ENCODE assay signal across 19 cellular contexts in genomic region chr2:173574713-173575112, GRCh38.
DNase-seq lines count a peak whose midpoint lies in the region; ATAC-seq, FAIRE-seq and TF ChIP-seq lines count a peak whose summit lies in the region.
"Had no signal": no experiment of that assay in that cellular context is flagged by ENCODE, and none has a peak within 500 bp of the region (broad histone marks: within the 10 kb centered on the region; RNA-seq: fewer than 3 reads in every experiment).

No MANE protein-coding gene starts in this region.

- H2BK20ac ChIP-seq in IMR-90 (ENCODE audit: low read depth, low read length), result peak overlapping the region; percentile 38; the same call in 1 of the 2 replicates

- H3K9ac ChIP-seq in IMR-90 (ENCODE audit: low read depth, low read length) (no peak overlapping the region), K562 (ENCODE audit: insufficient read depth in 1 of 2, low read depth in 2 of 2, low read length in 2 of 2) (no peak overlapping the region)

- H4K8ac ChIP-seq in IMR-90 (ENCODE audit: low read depth in 2 of 2, low read length in 2 of 2), result no peak overlapping the region

- H2AFZ ChIP-seq in IMR-90 (replicated peaks; ENCODE audit: low read length, poor library complexity), result peak overlapping the region; percentile 62
- no peak overlapping the region for H2AFZ ChIP-seq in K562 (ENCODE audit: low read depth, low read length)

- no peaks in the 10 kb centered on the region for H3K36me3 Mint-ChIP-seq in activated T-helper 1 cell treated with anti-CD3 and anti-CD28 coated beads, Interleukin-12 subunit alpha, Interleukin-12 subunit beta, Interleukin-2, Interleukin-4 antibody, amounts not matched to agents 30 ng/mL and 10 ng/mL and 1 ng/mL, durations not matched to agents 14 hours and 24 hours and 36 hours (ENCODE audit: low read depth)
- H3K36me3 Mint-ChIP-seq: activated CD8-positive, alpha-beta memory T cell treated with anti-CD3 and anti-CD28 coated beads, Interleukin-2, amount 10 ng/mL, durations not matched to agents 7 days and 5 days; natural killer cell had no signal

- H3K27me3 Mint-ChIP-seq in activated T-helper 1 cell treated with anti-CD3 and anti-CD28 coated beads, Interleukin-12 subunit alpha, Interleukin-12 subunit beta, Interleukin-2, Interleukin-4 antibody, amounts not matched to agents 30 ng/mL and 10 ng/mL and 1 ng/mL, durations not matched to agents 14 hours and 24 hours and 36 hours (ENCODE audit: insufficient read depth), result peaks cover 17% of the 10 kb centered on the region
- H3K27me3 Mint-ChIP-seq: progenitor cell of endocrine pancreas had no signal

- CTCF ChIA-PET in IMR-90 (lab: Yijun Ruan, JAX), result interaction anchor here (0.6 to 1.0 kb wide), 2 partner anchors 16 to 88 kb away, joined by 3 read pairs; no protein-coding TSS in a partner anchor
- CTCF ChIA-PET in K562 (lab: Yijun Ruan, JAX; ENCODE audit: low intra/inter-chr PET ratio), result interaction anchor here (1.1 kb wide), 1 partner anchor 888 kb away, joined by 5 read pairs; no protein-coding TSS in a partner anchor

- no peak overlapping the region for H4K91ac ChIP-seq in IMR-90 (ENCODE audit: insufficient read depth, low read depth, low read length)

- H3K27me3 ChIP-seq in IMR-90 (ENCODE audit: control insufficient read depth, insufficient read depth, low read length) (no peaks in the 10 kb centered on the region), K562 (ENCODE audit: control insufficient read depth in 2 of 2, insufficient read depth in 2 of 2, low read length in 2 of 2) (0 out of 5 replicates have a peak, but pooled peaks cover 0 to 2% of the 10 kb centered on the region in 2 experiments)
- H3K27me3 ChIP-seq: ascending aorta, esophagus muscularis mucosa, Peyer's patch had no signal

- peak; percentile 35 for FAIRE-seq in K562 (lab: Jason Lieb, UNC)

- POLR2A ChIA-PET in IMR-90 (lab: Charles Lee; ENCODE audit: unreplicated experiment) (no interaction called here), K562 (lab: Yijun Ruan, JAX) (interaction anchor here (1.6 kb wide), 1 partner anchor 16 kb away, joined by 4 read pairs; no protein-coding TSS in a partner anchor)

- H3K4me1 Mint-ChIP-seq in activated T-helper 1 cell treated with anti-CD3 and anti-CD28 coated beads, Interleukin-12 subunit alpha, Interleukin-12 subunit beta, Interleukin-2, Interleukin-4 antibody, amounts not matched to agents 30 ng/mL and 10 ng/mL and 1 ng/mL, durations not matched to agents 14 hours and 24 hours and 36 hours (ENCODE audit: low read depth), result peaks cover 5% of the 10 kb centered on the region

- H3K56ac ChIP-seq in IMR-90 (ENCODE audit: extremely low read depth, insufficient read depth, low read length), result no peak overlapping the region

- H3K27ac Mint-ChIP-seq in activated T-helper 1 cell treated with anti-CD3 and anti-CD28 coated beads, Interleukin-12 subunit alpha, Interleukin-12 subunit beta, Interleukin-2, Interleukin-4 antibody, amounts not matched to agents 30 ng/mL and 10 ng/mL and 1 ng/mL, durations not matched to agents 14 hours and 24 hours and 36 hours, result no peak overlapping the region
- H3K27ac Mint-ChIP-seq: activated CD8-positive, alpha-beta memory T cell treated with anti-CD3 and anti-CD28 coated beads, Interleukin-2, amount 10 ng/mL, durations not matched to agents 7 days and 5 days; dendritic cell treated with granulocyte-macrophage colony-stimulating factor and Interleukin-4, amounts not matched to agents 40 ng/mL and 50 ng/mL, for 4 days; natural killer cell; progenitor cell of endocrine pancreas had no signal

- H3K79me1 ChIP-seq in IMR-90 (ENCODE audit: low read depth in 1 of 2, low read length in 2 of 2), result no peaks in the 10 kb centered on the region

- no peak overlapping the region for H3K27ac ChIP-seq in IMR-90 (ENCODE audit: insufficient read depth, low read length)
- H3K27ac ChIP-seq in K562 (ENCODE audit: extremely low read depth, low read depth, low read length), result no peak overlapping the region
- H3K27ac ChIP-seq: ascending aorta, esophagus muscularis mucosa, Peyer's patch had no signal

- H3K9me3 Mint-ChIP-seq in activated T-helper 1 cell treated with anti-CD3 and anti-CD28 coated beads, Interleukin-12 subunit alpha, Interleukin-12 subunit beta, Interleukin-2, Interleukin-4 antibody, amounts not matched to agents 30 ng/mL and 10 ng/mL and 1 ng/mL, durations not matched to agents 14 hours and 24 hours and 36 hours, result peaks cover 7% of the 10 kb centered on the region
- H3K9me3 Mint-ChIP-seq: dendritic cell treated with granulocyte-macrophage colony-stimulating factor and Interleukin-4, amounts not matched to agents 40 ng/mL and 50 ng/mL, for 4 days had no signal

- TF ChIP-seq POLR2A in IMR-90 (IDR thresholded peaks at IDR 0.05; ENCODE audit: low read depth, low read length) (no peak), K562 (conservative IDR thresholded peaks at IDR 0.05) (no peak)

- H2BK15ac ChIP-seq in IMR-90 (ENCODE audit: low read depth, low read length), result no peak overlapping the region

- H3K9me1 ChIP-seq in IMR-90 (ENCODE audit: insufficient read depth, low read length) (no peaks in the 10 kb centered on the region; the same call in 1 of the 2 replicates), K562 (ENCODE audit: control insufficient read depth, insufficient read depth, low read length) (no peaks in the 10 kb centered on the region)

- no peak overlapping the region for H4K5ac ChIP-seq in IMR-90 (ENCODE audit: low read depth, low read length)

- H3K4me3 ChIP-seq in IMR-90 (ENCODE audit: insufficient read depth, low read depth, low read length) (no peak overlapping the region), K562 (no peak overlapping the region)
- H3K4me3 ChIP-seq: ascending aorta, esophagus muscularis mucosa, lung, Peyer's patch had no signal

- in situ Hi-C loops in IMR-90 (cut with MboI; ENCODE audit: low sequenced_read_pairs), result loop anchor here (25.0 kb wide), 1 partner anchor 763 kb away; the partner anchor contains the start of gene SP9
- in situ Hi-C loops in K562 (cut with MboI), result loop anchor here (10.0 kb wide), 1 partner anchor 770 kb away; no protein-coding TSS in a partner anchor

- TF ChIP-seq CTCF in IMR-90 (conservative IDR thresholded peaks at IDR 0.05; ENCODE audit: low read depth, low read length) (no peak), K562 (IDR thresholded peaks at IDR 0.05 in 2 of 3, conservative IDR thresholded peaks at IDR 0.05 in 1 of 3; ENCODE audit: insufficient read depth in 2 of 3, low read depth in 1 of 3, low read length in 3 of 3) (no peak)

- H3K79me2 ChIP-seq in K562 (ENCODE audit: control insufficient read depth, insufficient read depth, low read length), result no peaks in the 10 kb centered on the region

- peak; percentile 42 for ATAC-seq in IMR-90 (ENCODE audit: low read depth)
- no peak for ATAC-seq in K562
- ATAC-seq in HG02973 (IDR thresholded peaks at IDR 0.05; ENCODE audit: unreplicated experiment), result no peak
- no peak for ATAC-seq in HG03565 (IDR thresholded peaks at IDR 0.05; ENCODE audit: unreplicated experiment)
- ATAC-seq: activated CD8-positive, alpha-beta memory T cell treated with anti-CD3 and anti-CD28 coated beads, Interleukin-2, amount 10 ng/mL, durations not matched to agents 7 days and 5 days; natural killer cell had no signal

- H4K20me1 ChIP-seq in IMR-90 (ENCODE audit: insufficient read depth, low read length) (no peaks in the 10 kb centered on the region), K562 (replicated peaks; ENCODE audit: control insufficient read depth, insufficient read depth, low read length) (0 out of 2 replicates have a peak, but pooled peaks cover 4% of the 10 kb centered on the region)

- H2AK5ac ChIP-seq in IMR-90 (ENCODE audit: low read depth, low read length), result no peak overlapping the region

- 83% methylated on average over 1 of the region's 2 CpGs; no CpG with 5 or more reads in 1 of the 2 experiments for WGBS in IMR-90 (ENCODE audit: extremely low coverage in 2 of 2, insufficient read length in 1 of 2), 2 experiments
- WGBS in K562 (ENCODE audit: insufficient coverage, low coverage, missing lambda C conversion rate), result 3% methylated on average over 2 of the region's 2 CpGs

- BruUV-seq in IMR-90 (replicated peaks; lab: Mats Ljungman, UMichigan) (no TSS peak), K562 (replicated peaks; lab: Mats Ljungman, UMichigan) (no TSS peak)

- intact Hi-C loops in IMR-90 (cut with micrococcal nuclease), result loop anchor here (5.0 to 10.0 kb wide), 4 partner anchors 93 to 480 kb away; no protein-coding TSS in a partner anchor
- intact Hi-C loops in K562 (cut with micrococcal nuclease), result loop anchor here (5.0 kb wide), 2 partner anchors 173 to 243 kb away; no protein-coding TSS in a partner anchor
- intact Hi-C loops in activated T-helper 1 cell treated with anti-CD3 and anti-CD28 coated beads, Interleukin-12 subunit alpha, Interleukin-12 subunit beta, Interleukin-2, Interleukin-4 antibody, amounts not matched to agents 30 ng/mL and 10 ng/mL and 1 ng/mL, durations not matched to agents 14 hours and 24 hours and 36 hours (cut with micrococcal nuclease), result loop anchor here (5.0 kb wide), 1 partner anchor 768 kb away; no protein-coding TSS in a partner anchor

- dilution Hi-C loops in IMR-90 (cut with HindIII; ENCODE audit: low sequenced_read_pairs, unreplicated experiment), result no loop called here

- H3K18ac ChIP-seq in IMR-90 (ENCODE audit: low read depth, low read length), result no peak overlapping the region

- H3K4me2 ChIP-seq in IMR-90 (ENCODE audit: low read depth, low read length) (no peak overlapping the region), K562 (ENCODE audit: insufficient read depth, low read length) (no peak overlapping the region)

- no peak overlapping the region for H3K14ac ChIP-seq in IMR-90 (replicated peaks; ENCODE audit: low read depth, low read length)

- H3K23ac ChIP-seq in IMR-90 (ENCODE audit: low read depth, low read length), result no peak overlapping the region

- H3K9me3 ChIP-seq in IMR-90 (ENCODE audit: control insufficient read depth, insufficient read depth, low read length), result no peaks in the 10 kb centered on the region
- H3K9me3 ChIP-seq in K562 (replicated peaks; ENCODE audit: control insufficient read depth, insufficient read depth, low read depth, low read length), result no peaks in the 10 kb centered on the region
- H3K9me3 ChIP-seq: ascending aorta, esophagus muscularis mucosa, Peyer's patch had no signal

- H3K4me3 Mint-ChIP-seq in activated T-helper 1 cell treated with anti-CD3 and anti-CD28 coated beads, Interleukin-12 subunit alpha, Interleukin-12 subunit beta, Interleukin-2, Interleukin-4 antibody, amounts not matched to agents 30 ng/mL and 10 ng/mL and 1 ng/mL, durations not matched to agents 14 hours and 24 hours and 36 hours, result no peak overlapping the region
- H3K4me3 Mint-ChIP-seq: activated CD8-positive, alpha-beta memory T cell treated with anti-CD3 and anti-CD28 coated beads, Interleukin-2, amount 10 ng/mL, durations not matched to agents 7 days and 5 days; dendritic cell treated with granulocyte-macrophage colony-stimulating factor and Interleukin-4, amounts not matched to agents 40 ng/mL and 50 ng/mL, for 4 days; natural killer cell had no signal

- H2BK5ac ChIP-seq in IMR-90 (ENCODE audit: low read depth, low read length, poor library complexity, severe bottlenecking), result no peak overlapping the region

- H3K36me3 ChIP-seq in IMR-90 (ENCODE audit: control insufficient read depth, insufficient read depth, low read length) (no peaks in the 10 kb centered on the region), K562 (ENCODE audit: control insufficient read depth, insufficient read depth, low read length) (no peaks in the 10 kb centered on the region)
- H3K36me3 ChIP-seq: ascending aorta, esophagus muscularis mucosa, Peyer's patch had no signal

- TF ChIP-seq EP300 in K562 (IDR thresholded peaks at IDR 0.05; ENCODE audit: low read length), result no peak

- no peaks in the 10 kb centered on the region for H3K4me1 ChIP-seq in IMR-90 (ENCODE audit: control insufficient read depth, insufficient read depth, low read length)
- no peaks in the 10 kb centered on the region for H3K4me1 ChIP-seq in K562 (replicated peaks in 1 of 2; ENCODE audit: control insufficient read depth in 2 of 2, insufficient read depth in 2 of 2, low read length in 2 of 2)
- H3K4me1 ChIP-seq: ascending aorta had no signal

- no peak overlapping the region for H3K4ac ChIP-seq in IMR-90 (ENCODE audit: low read depth, low read length)

- H2AK9ac ChIP-seq in IMR-90 (replicated peaks; ENCODE audit: low read depth, low read length, poor library complexity), result peak overlapping the region; percentile 17

- H2BK120ac ChIP-seq in IMR-90 (ENCODE audit: low read depth, low read length), result peak overlapping the region; percentile 15; the same call in 1 of the 2 replicates

- TF ChIP-seq RAD21 in IMR-90 (IDR thresholded peaks at IDR 0.05; ENCODE audit: low read length), result no peak
- TF ChIP-seq RAD21 in K562 (CRISPR knock-in tag; conservative IDR thresholded peaks at IDR 0.05 in 1 of 2, IDR thresholded peaks at IDR 0.05 in 1 of 2), result no peak

- DNase-seq in Daoy (ENCODE audit: low read depth) (peak; percentile 23), IMR-90 (peak; percentile 52), K562 (ENCODE audit: extremely low read depth in 1 of 4, low spot score in 3 of 4) (no peak), iris pigment epithelial cell (ENCODE audit: low read depth) (peak; percentile 57), NCI-H1694 (lab: John Stamatoyannopoulos, UW) (no peak)
- DNase-seq in activated T-helper 1 cell treated with anti-CD3 and anti-CD28 coated beads, Interleukin-12 subunit alpha, Interleukin-12 subunit beta, Interleukin-2, Interleukin-4 antibody, amounts not matched to agents 30 ng/mL and 10 ng/mL and 1 ng/mL, durations not matched to agents 14 hours and 24 hours and 36 hours (ENCODE audit: low spot score), result no peak
- DNase-seq: activated CD8-positive, alpha-beta memory T cell treated with anti-CD3 and anti-CD28 coated beads, Interleukin-2, amount 10 ng/mL, durations not matched to agents 7 days and 5 days; activated effector memory CD4-positive, alpha-beta T cell treated with anti-CD3 and anti-CD28 coated beads, Interleukin-2, amount 50 U/mL, for 16 hours; DMS 273 treated with DMSO at 0.1 percent for 48 hours; natural killer cell; NCI-H774; Peyer's patch had no signal

Comparison
In these comparisons a context has a peak if more than half of its experiments do, and no peak if none do; other contexts are left out.
1. DNase-seq: peak in Daoy (single experiment), IMR-90 (single experiment) and iris pigment epithelial cell (single experiment); none in K562 (0 of 4), activated T-helper 1 cell treated with anti-CD3 and anti-CD28 coated beads, Interleukin-12 subunit alpha, Interleukin-12 subunit beta, Interleukin-2, Interleukin-4 antibody, amounts not matched to agents 30 ng/mL and 10 ng/mL and 1 ng/mL, durations not matched to agents 14 hours and 24 hours and 36 hours (single experiment) and NCI-H1694 (single experiment).